19 cellular contexts compared by ENCODE assay signal in genomic region chr1:14377386-14377785, GRCh38.
A peak's percentile ranks its signal among the peaks of the same experiment; 100 is the strongest.
DNase-seq lines count a peak whose midpoint lies in the region; ATAC-seq and TF ChIP-seq lines count a peak whose summit lies in the region.
"Had no signal": no experiment of that assay in that cellular context is flagged by ENCODE, and none has a peak within 500 bp of the region (broad histone marks: within the 10 kb centered on the region; RNA-seq: fewer than 3 reads in every experiment).

No MANE protein-coding gene starts in this region.

- no peak overlapping the region for H2AFZ ChIP-seq in GM23248

- H3K4me1 Mint-ChIP-seq in stimulated activated naive B cell treated with anti-CD40 and anti-IgM and Interleukin-4, amounts not matched to agents 10 μg/mL and 1 μg/mL and 100 μg/mL, for 72 hours = no peaks in the 10 kb centered on the region
- H3K4me1 Mint-ChIP-seq: CD4-positive, alpha-beta memory T cell; IgD-negative memory B cell had no signal

- no peak for ATAC-seq in stimulated activated naive B cell treated with anti-CD40 and anti-IgM and Interleukin-4, amounts not matched to agents 10 μg/mL and 1 μg/mL and 100 μg/mL, for 72 hours (replicated peaks)
- ATAC-seq: GM12878, Right ventricle myocardium inferior had no signal

- peaks cover 0 to 2% of the 10 kb centered on the region in 2 donors for H3K36me3 Mint-ChIP-seq in stimulated activated naive B cell treated with anti-CD40 and anti-IgM and Interleukin-4, amounts not matched to agents 10 μg/mL and 1 μg/mL and 100 μg/mL, for 72 hours

- DNase-seq in GM23248 = peak; percentile 81
- peak; percentile 23 for DNase-seq in T1000 (lab: John Stamatoyannopoulos, UW)
- DNase-seq in fibroblast of mammary gland (ENCODE audit: low read depth) = peak; percentile 59
- DNase-seq in GOT3 (lab: John Stamatoyannopoulos, UW) = no peak
- no peak for DNase-seq in stimulated activated naive B cell treated with anti-CD40 and anti-IgM and Interleukin-4, amounts not matched to agents 10 μg/mL and 1 μg/mL and 100 μg/mL, for 72 hours
- DNase-seq in glomerular visceral epithelial cell (ENCODE audit: extremely low spot score) = no peak
- no peak for DNase-seq in NCI-H1930 (lab: John Stamatoyannopoulos, UW)
- DNase-seq: CD4-positive, alpha-beta memory T cell; DMS153; GF-D8; Karpas-422; NCI-H1105; NCI-H2081 treated with DMSO at 0.1 percent for 48 hours; NK-92 treated with Interleukin-12 subunit alpha and Interleukin-12 subunit beta, amount 100 ng/mL, for 24 hours; SW 1271 had no signal

- H3K4me1 ChIP-seq in GM23248 (ENCODE audit: insufficient read depth) = peaks cover 14% of the 10 kb centered on the region; the same call in 1 of the 2 replicates
- H3K4me1 ChIP-seq: BLaER1 had no signal

- peaks cover 12% of the 10 kb centered on the region for H3F3A ChIP-seq in GM23248 (ENCODE audit: insufficient read depth)

- H3K4me3 ChIP-seq in GM23248 (no peak overlapping the region), fibroblast of mammary gland (ENCODE audit: control insufficient read depth, low read depth, low read length) (no peak overlapping the region)
- H3K4me3 ChIP-seq: BLaER1, GM12878 had no signal

- no peak overlapping the region for H3K4me3 Mint-ChIP-seq in stimulated activated naive B cell treated with anti-CD40 and anti-IgM and Interleukin-4, amounts not matched to agents 10 μg/mL and 1 μg/mL and 100 μg/mL, for 72 hours
- H3K4me3 Mint-ChIP-seq: CD4-positive, alpha-beta memory T cell; IgD-negative memory B cell had no signal

- no peaks in the 10 kb centered on the region for H4K20me1 ChIP-seq in GM23248 (ENCODE audit: insufficient read depth)
- H4K20me1 ChIP-seq: BLaER1 had no signal

- H3K36me3 ChIP-seq in GM23248 (ENCODE audit: low read depth) = no peaks in the 10 kb centered on the region
- H3K36me3 ChIP-seq: BLaER1 had no signal

- no peak overlapping the region for H3K4me2 ChIP-seq in GM23248 (ENCODE audit: unreplicated experiment)
- H3K4me2 ChIP-seq: BLaER1 had no signal

- TF ChIP-seq CTCF in fibroblast of mammary gland (conservative IDR thresholded peaks at IDR 0.05; ENCODE audit: control insufficient read depth, insufficient read depth, low read depth, low read length) = no peak

- H3K27ac Mint-ChIP-seq in stimulated activated naive B cell treated with anti-CD40 and anti-IgM and Interleukin-4, amounts not matched to agents 10 μg/mL and 1 μg/mL and 100 μg/mL, for 72 hours = no peak overlapping the region
- H3K27ac Mint-ChIP-seq: CD4-positive, alpha-beta memory T cell; IgD-negative memory B cell had no signal

- no peaks in the 10 kb centered on the region for H3K9me2 ChIP-seq in GM23248 (ENCODE audit: insufficient read depth)

- H3K27ac ChIP-seq in GM23248 = no peak overlapping the region
- H3K27ac ChIP-seq: BLaER1 had no signal

- no peaks in the 10 kb centered on the region for H3K9me3 ChIP-seq in GM23248 (ENCODE audit: low read depth)

- H3K9me3 Mint-ChIP-seq in stimulated activated naive B cell treated with anti-CD40 and anti-IgM and Interleukin-4, amounts not matched to agents 10 μg/mL and 1 μg/mL and 100 μg/mL, for 72 hours = peaks cover 24 to 33% of the 10 kb centered on the region in 2 donors

- H3K27me3 Mint-ChIP-seq in stimulated activated naive B cell treated with anti-CD40 and anti-IgM and Interleukin-4, amounts not matched to agents 10 μg/mL and 1 μg/mL and 100 μg/mL, for 72 hours = peaks cover 0 to 3% of the 10 kb centered on the region in 2 donors
- H3K27me3 Mint-ChIP-seq: IgD-negative memory B cell had no signal

- no peak overlapping the region for H3K9ac ChIP-seq in GM23248
- H3K9ac ChIP-seq: BLaER1 had no signal

- H3K27me3 ChIP-seq in GM23248 (replicated peaks; ENCODE audit: insufficient read depth) = no peaks in the 10 kb centered on the region
- H3K27me3 ChIP-seq: BLaER1 had no signal

- in situ Hi-C loops in GM23248 (cut with MboI) = no loop called here

- WGBS in GM23248 (ENCODE audit: low coverage in 1 of 2, low lambda C conversion rate in 2 of 2, missing lambda C conversion rate in 2 of 2), 2 experiments = 47 to 57% methylated on average over 5 of the region's 5 CpGs

- H3K79me2 ChIP-seq in GM23248 (ENCODE audit: insufficient read depth) = no peaks in the 10 kb centered on the region

Comparison
In these comparisons a context has a peak if more than half of its experiments do, and no peak if none do; other contexts are left out.
1. DNase-seq: peak in GM23248 (single experiment), T1000 (single experiment) and fibroblast of mammary gland (single experiment); none in GOT3 (single experiment), stimulated activated naive B cell treated with anti-CD40 and anti-IgM and Interleukin-4, amounts not matched to agents 10 μg/mL and 1 μg/mL and 100 μg/mL, for 72 hours (single experiment), glomerular visceral epithelial cell (single experiment) and NCI-H1930 (0 of 2).